ENCODE assay signal across 20 cellular contexts in the genomic region with DNA sequence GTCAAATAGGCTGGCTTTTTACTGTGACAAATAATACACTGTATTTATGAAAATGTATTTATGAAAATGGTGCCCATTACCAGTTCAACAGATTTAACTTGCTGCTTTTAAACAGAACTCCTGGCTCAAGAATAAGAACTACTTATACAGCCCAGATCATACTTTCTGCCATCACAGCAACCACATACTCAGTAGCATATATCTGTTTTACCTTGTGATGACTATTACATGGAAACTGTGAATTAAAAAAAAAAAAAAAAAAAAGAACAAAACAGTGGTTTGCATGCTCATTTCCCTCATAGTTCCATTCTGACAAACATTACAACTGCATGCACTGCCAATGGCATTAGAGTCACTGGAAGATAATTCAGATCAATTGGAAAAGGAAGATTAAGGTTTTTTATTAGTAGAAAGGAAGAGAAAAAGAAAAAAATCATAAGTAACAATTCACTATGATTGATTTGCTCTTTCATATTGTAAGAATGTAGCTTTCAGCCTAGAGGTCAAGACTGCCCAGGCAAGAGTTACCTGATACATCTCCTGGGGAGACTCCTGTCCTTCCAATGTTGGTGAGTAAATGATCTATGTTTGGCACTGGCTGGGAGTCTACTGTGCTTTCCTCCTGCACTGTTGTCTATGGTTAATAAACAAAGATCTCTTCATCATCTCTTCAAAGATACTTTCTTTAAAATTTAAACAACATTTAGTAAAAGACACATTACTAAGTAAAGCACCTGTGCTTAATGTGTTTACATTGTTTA.
DNase-seq lines count a peak whose midpoint lies in the region; ATAC-seq and TF ChIP-seq lines count a peak whose summit lies in the region.
"Had no signal": no experiment of that assay in that cellular context is flagged by ENCODE, and none has a peak within 500 bp of the region (broad histone marks: within the 10 kb centered on the region; RNA-seq: fewer than 3 reads in every experiment).

No MANE protein-coding gene starts in this region.

- peak overlapping the region; percentile 34 for H3K27ac ChIP-seq in angular gyrus (ENCODE audit: low read depth, low read length)
- peak overlapping the region in 2 of 4 donors; percentile 38 for H3K27ac ChIP-seq in gastrocnemius medialis
- H3K27ac ChIP-seq: HL-60 had no signal

- H3K36me3 Mint-ChIP-seq in activated T-cell treated with anti-CD3 and anti-CD28 coated beads, Interleukin-2, amount 50 U/mL, for 72 hours (ENCODE audit: insufficient read depth in 2 of 2), result peaks cover 7 to 8% of the 10 kb centered on the region in 2 donors
- H3K36me3 Mint-ChIP-seq in activated T-helper 17 cell treated with anti-CD3 and anti-CD28 coated beads, Interleukin-2, amount 50 U/mL, for 72 hours (ENCODE audit: low read depth), result peaks cover 88% of the 10 kb centered on the region
- H3K36me3 Mint-ChIP-seq in activated CD8-positive, alpha-beta memory T cell treated with anti-CD3 and anti-CD28 coated beads, Interleukin-2, amount 10 ng/mL, durations not matched to agents 7 days and 5 days, result peaks cover 39% of the 10 kb centered on the region

- H3K4me1 ChIP-seq in gastrocnemius medialis, result peaks cover 4 to 10% of the 10 kb centered on the region in 2 donors
- H3K4me1 ChIP-seq: BE2C had no signal

- no peak for TF ChIP-seq POLR2A in gastrocnemius medialis (IDR thresholded peaks at IDR 0.05)

- no peak for TF ChIP-seq CTCF in gastrocnemius medialis (IDR thresholded peaks at IDR 0.05 in 4 of 5, conservative IDR thresholded peaks at IDR 0.05 in 1 of 5)

- peaks cover 0 to 80% of the 10 kb centered on the region in 2 donors for H3K36me3 ChIP-seq in gastrocnemius medialis

- H3K4me3 ChIP-seq in gastrocnemius medialis, result no peak overlapping the region
- H3K4me3 ChIP-seq: GM23338 had no signal

- H3K27me3 ChIP-seq in gastrocnemius medialis, result no peaks in the 10 kb centered on the region
- H3K27me3 ChIP-seq: BE2C had no signal

- H3K4me3 Mint-ChIP-seq in activated T-cell treated with anti-CD3 and anti-CD28 coated beads, Interleukin-2, amount 50 U/mL, for 72 hours, result no peak overlapping the region
- no peak overlapping the region for H3K4me3 Mint-ChIP-seq in activated T-helper 17 cell treated with anti-CD3 and anti-CD28 coated beads, Interleukin-2, amount 50 U/mL, for 72 hours
- no peak overlapping the region for H3K4me3 Mint-ChIP-seq in activated CD8-positive, alpha-beta memory T cell treated with anti-CD3 and anti-CD28 coated beads, Interleukin-2, amount 10 ng/mL, durations not matched to agents 7 days and 5 days
- H3K4me3 Mint-ChIP-seq: CD4-positive, CD25-positive, alpha-beta regulatory T cell; CD8-positive, alpha-beta memory T cell; GM23338 had no signal

- CTCF ChIA-PET in activated CD8-positive, alpha-beta memory T cell treated with anti-CD3 and anti-CD28 coated beads, Interleukin-2, amount 10 ng/mL, durations not matched to agents 7 days and 5 days (lab: Charles Lee), result no interaction called here

- H3K27me3 Mint-ChIP-seq in activated T-cell treated with anti-CD3 and anti-CD28 coated beads, Interleukin-2, amount 50 U/mL, for 72 hours (ENCODE audit: low read depth), result no peaks in the 10 kb centered on the region
- no peaks in the 10 kb centered on the region for H3K27me3 Mint-ChIP-seq in activated T-helper 17 cell treated with anti-CD3 and anti-CD28 coated beads, Interleukin-2, amount 50 U/mL, for 72 hours
- no peaks in the 10 kb centered on the region for H3K27me3 Mint-ChIP-seq in activated CD8-positive, alpha-beta memory T cell treated with anti-CD3 and anti-CD28 coated beads, Interleukin-2, amount 10 ng/mL, durations not matched to agents 7 days and 5 days
- H3K27me3 Mint-ChIP-seq: CD4-positive, CD25-positive, alpha-beta regulatory T cell; CD8-positive, alpha-beta memory T cell had no signal

- peaks cover 13% of the 10 kb centered on the region for H3K4me1 Mint-ChIP-seq in activated T-cell treated with anti-CD3 and anti-CD28 coated beads, Interleukin-2, amount 50 U/mL, for 72 hours (ENCODE audit: low read depth)
- H3K4me1 Mint-ChIP-seq in activated T-helper 17 cell treated with anti-CD3 and anti-CD28 coated beads, Interleukin-2, amount 50 U/mL, for 72 hours, result no peaks in the 10 kb centered on the region
- H3K4me1 Mint-ChIP-seq in activated CD8-positive, alpha-beta memory T cell treated with anti-CD3 and anti-CD28 coated beads, Interleukin-2, amount 10 ng/mL, durations not matched to agents 7 days and 5 days, result peaks cover 5% of the 10 kb centered on the region
- H3K4me1 Mint-ChIP-seq: CD8-positive, alpha-beta memory T cell had no signal

- peak overlapping the region; percentile 7 for H3K27ac Mint-ChIP-seq in activated T-cell treated with anti-CD3 and anti-CD28 coated beads, Interleukin-2, amount 50 U/mL, for 72 hours
- no peak overlapping the region for H3K27ac Mint-ChIP-seq in activated T-helper 17 cell treated with anti-CD3 and anti-CD28 coated beads, Interleukin-2, amount 50 U/mL, for 72 hours
- no peak overlapping the region for H3K27ac Mint-ChIP-seq in activated CD8-positive, alpha-beta memory T cell treated with anti-CD3 and anti-CD28 coated beads, Interleukin-2, amount 10 ng/mL, durations not matched to agents 7 days and 5 days
- H3K27ac Mint-ChIP-seq: CD4-positive, CD25-positive, alpha-beta regulatory T cell; CD8-positive, alpha-beta memory T cell; GM23338 had no signal

- H3K9me3 Mint-ChIP-seq in activated T-cell treated with anti-CD3 and anti-CD28 coated beads, Interleukin-2, amount 50 U/mL, for 72 hours, result no peaks in the 10 kb centered on the region
- no peaks in the 10 kb centered on the region for H3K9me3 Mint-ChIP-seq in activated T-helper 17 cell treated with anti-CD3 and anti-CD28 coated beads, Interleukin-2, amount 50 U/mL, for 72 hours
- no peaks in the 10 kb centered on the region for H3K9me3 Mint-ChIP-seq in activated CD8-positive, alpha-beta memory T cell treated with anti-CD3 and anti-CD28 coated beads, Interleukin-2, amount 10 ng/mL, durations not matched to agents 7 days and 5 days (ENCODE audit: low read depth)
- H3K9me3 Mint-ChIP-seq: CD8-positive, alpha-beta memory T cell; GM23338 had no signal

- in situ Hi-C loops in gastrocnemius medialis (cut with MboI; ENCODE audit: low sequenced_read_pairs in 4 of 4), result no loop called here

- intact Hi-C loops in gastrocnemius medialis (cut with DNase I; ENCODE audit: low total_unique reads), result no loop called here

- no peak for DNase-seq in activated T-cell treated with anti-CD3 and anti-CD28 coated beads, Interleukin-2, amount 50 U/mL, for 72 hours
- DNase-seq in activated T-cell treated with anti-CD3 and anti-CD28 coated beads, Interleukin-2, amount 50 U/mL, for 48 hours, result no peak
- DNase-seq in gastrocnemius medialis, result no peak
- DNase-seq in activated CD8-positive, alpha-beta memory T cell treated with anti-CD3 and anti-CD28 coated beads, Interleukin-2, amount 10 ng/mL, durations not matched to agents 7 days and 5 days, result no peak
- DNase-seq: ACHN; BE2C; C1 segment of cervical spinal cord; CD4-positive, CD25-positive, alpha-beta regulatory T cell; CD8-positive, alpha-beta memory T cell; COR-L47; DMS 273 treated with DMSO at 0.1 percent for 48 hours; DMS53; DND-41; EL; HCEC 1CT had no signal

- peak; percentile 74 to 81 for ATAC-seq in activated T-cell treated with anti-CD3 and anti-CD28 coated beads, Interleukin-2, amount 50 U/mL, for 72 hours (replicated peaks in 1 of 2)
- ATAC-seq in activated T-helper 17 cell treated with anti-CD3 and anti-CD28 coated beads, Interleukin-2, amount 50 U/mL, for 72 hours (replicated peaks), result peak; percentile 84
- peak; percentile 78 to 83 for ATAC-seq in gastrocnemius medialis
- no peak for ATAC-seq in activated CD8-positive, alpha-beta memory T cell treated with anti-CD3 and anti-CD28 coated beads, Interleukin-2, amount 10 ng/mL, durations not matched to agents 7 days and 5 days
- no peak for ATAC-seq in GM19452 (IDR thresholded peaks at IDR 0.05; ENCODE audit: unreplicated experiment)
- ATAC-seq: GM23338 had no signal

- no peaks in the 10 kb centered on the region for H3K9me3 ChIP-seq in gastrocnemius medialis
- H3K9me3 ChIP-seq: BE2C had no signal

Comparison
In these comparisons a context has a peak if more than half of its experiments do, and no peak if none do; other contexts are left out.
1. ATAC-seq: peak in activated T-cell treated with anti-CD3 and anti-CD28 coated beads, Interleukin-2, amount 50 U/mL, for 72 hours (2 of 2), activated T-helper 17 cell treated with anti-CD3 and anti-CD28 coated beads, Interleukin-2, amount 50 U/mL, for 72 hours (single experiment) and gastrocnemius medialis (2 of 2); none in activated CD8-positive, alpha-beta memory T cell treated with anti-CD3 and anti-CD28 coated beads, Interleukin-2, amount 10 ng/mL, durations not matched to agents 7 days and 5 days (single experiment) and GM19452 (single experiment).